Comparison of ENCODE assay signal across 15 cellular contexts in genomic region chr19:7393459-7393858, GRCh38. TPM values are rescaled to one million over a fixed set of nuclear protein-coding genes. Genes with fewer than 3 reads are reported as not detected.
A peak's percentile ranks its signal among the peaks of the same experiment; 100 is the strongest.
DNase-seq lines count a peak whose midpoint lies in the region; ATAC-seq lines count a peak whose summit lies in the region.
"Had no signal": no experiment of that assay in that cellular context is flagged by ENCODE, and none has a peak within 500 bp of the region (broad histone marks: within the 10 kb centered on the region; RNA-seq: fewer than 3 reads in every experiment).

No MANE protein-coding gene starts in this region.

- CTCF ChIA-PET in activated CD4-positive, alpha-beta memory T cell treated with anti-CD3 and anti-CD28 coated beads, Interleukin-2, amount 10 ng/mL, durations not matched to agents 7 days and 5 days (lab: Charles Lee) = interaction anchor here (1.2 to 1.5 kb wide), 2 partner anchors 9 to 288 kb away, joined by 3 to 4 read pairs; partner anchors contain the start of gene TRAPPC5

- H3K4me1 Mint-ChIP-seq in stimulated activated naive CD8-positive, alpha-beta T cell treated with anti-CD3 and anti-CD28 coated beads, Interleukin-15, Interleukin-2, amounts not matched to agents 100 ng/mL and 50 ng/mL, for 24 hours (ENCODE audit: low read depth) = peaks cover 41% of the 10 kb centered on the region
- H3K4me1 Mint-ChIP-seq in activated CD4-positive, alpha-beta memory T cell treated with anti-CD3 and anti-CD28 coated beads, Interleukin-2, amount 10 ng/mL, durations not matched to agents 7 days and 5 days = peaks cover 21% of the 10 kb centered on the region

- peak overlapping the region; percentile 87 for H3K4me3 Mint-ChIP-seq in stimulated activated naive CD8-positive, alpha-beta T cell treated with anti-CD3 and anti-CD28 coated beads, Interleukin-15, Interleukin-2, amounts not matched to agents 100 ng/mL and 50 ng/mL, for 24 hours
- peak overlapping the region; percentile 35 for H3K4me3 Mint-ChIP-seq in activated CD4-positive, alpha-beta memory T cell treated with anti-CD3 and anti-CD28 coated beads, Interleukin-2, amount 10 ng/mL, durations not matched to agents 7 days and 5 days

- no peak for ATAC-seq in stimulated activated naive CD8-positive, alpha-beta T cell treated with anti-CD3 and anti-CD28 coated beads, Interleukin-15, Interleukin-2, amounts not matched to agents 100 U/mL and 50 U/mL, for 24 hours
- no peak for ATAC-seq in GM18873 (IDR thresholded peaks at IDR 0.05; ENCODE audit: low FRiP score, unreplicated experiment)

- POLR2A ChIA-PET in activated CD4-positive, alpha-beta memory T cell treated with anti-CD3 and anti-CD28 coated beads, Interleukin-2, amount 10 ng/mL, durations not matched to agents 7 days and 5 days (lab: Charles Lee) = no interaction called here

- H3K36me3 Mint-ChIP-seq in stimulated activated naive CD8-positive, alpha-beta T cell treated with anti-CD3 and anti-CD28 coated beads, Interleukin-15, Interleukin-2, amounts not matched to agents 100 ng/mL and 50 ng/mL, for 24 hours (ENCODE audit: low read depth) = no peaks in the 10 kb centered on the region
- peaks cover 5% of the 10 kb centered on the region for H3K36me3 Mint-ChIP-seq in activated CD4-positive, alpha-beta memory T cell treated with anti-CD3 and anti-CD28 coated beads, Interleukin-2, amount 10 ng/mL, durations not matched to agents 7 days and 5 days (ENCODE audit: low read depth)

- peak overlapping the region; percentile 50 for H3K27ac Mint-ChIP-seq in stimulated activated naive CD8-positive, alpha-beta T cell treated with anti-CD3 and anti-CD28 coated beads, Interleukin-15, Interleukin-2, amounts not matched to agents 100 ng/mL and 50 ng/mL, for 24 hours
- H3K27ac Mint-ChIP-seq in activated CD4-positive, alpha-beta memory T cell treated with anti-CD3 and anti-CD28 coated beads, Interleukin-2, amount 10 ng/mL, durations not matched to agents 7 days and 5 days = no peak overlapping the region

- H3K27me3 Mint-ChIP-seq in stimulated activated naive CD8-positive, alpha-beta T cell treated with anti-CD3 and anti-CD28 coated beads, Interleukin-15, Interleukin-2, amounts not matched to agents 100 ng/mL and 50 ng/mL, for 24 hours = no peaks in the 10 kb centered on the region
- no peaks in the 10 kb centered on the region for H3K27me3 Mint-ChIP-seq in activated CD4-positive, alpha-beta memory T cell treated with anti-CD3 and anti-CD28 coated beads, Interleukin-2, amount 10 ng/mL, durations not matched to agents 7 days and 5 days

- intact Hi-C loops in posterior cingulate gyrus (cut with DNase I) = no loop called here

- no peaks in the 10 kb centered on the region for H3K9me3 Mint-ChIP-seq in stimulated activated naive CD8-positive, alpha-beta T cell treated with anti-CD3 and anti-CD28 coated beads, Interleukin-15, Interleukin-2, amounts not matched to agents 100 ng/mL and 50 ng/mL, for 24 hours
- no peaks in the 10 kb centered on the region for H3K9me3 Mint-ChIP-seq in activated CD4-positive, alpha-beta memory T cell treated with anti-CD3 and anti-CD28 coated beads, Interleukin-2, amount 10 ng/mL, durations not matched to agents 7 days and 5 days

- no peak for DNase-seq in stimulated activated naive CD8-positive, alpha-beta T cell treated with anti-CD3 and anti-CD28 coated beads, Interleukin-15, Interleukin-2, amounts not matched to agents 100 U/mL and 50 U/mL, for 24 hours
- no peak for DNase-seq in activated CD4-positive, alpha-beta memory T cell treated with anti-CD3 and anti-CD28 coated beads, Interleukin-2, amount 10 ng/mL, durations not matched to agents 7 days and 5 days
- DNase-seq in kidney tubule cell (ENCODE audit: low spot score) = peak; percentile 32
- no peak for DNase-seq in stimulated activated CD4-positive, alpha-beta T cell treated with anti-CD3 and anti-CD28 coated beads, Interleukin-4, amount 100 ng/mL, for 24 hours
- DNase-seq in SK-N-DZ (ENCODE audit: low spot score) = no peak
- no peak for DNase-seq in posterior cingulate gyrus
- DNase-seq: activated CD8-positive, alpha-beta memory T cell treated with anti-CD3 and anti-CD28 coated beads, Interleukin-2, amount 50 U/mL, for 4 hours; Kasumi-1; NCI-H187 treated with DMSO at 0.1 percent for 48 hours; NCI-H524 treated with DMSO at 0.1 percent for 48 hours; right cardiac atrium; stimulated activated CD4-positive, alpha-beta T cell treated with anti-CD3 and anti-CD28 coated beads, Interleukin-4, amount 100 ng/mL, for 4 hours; stimulated activated naive CD4-positive, alpha-beta T cell treated with Interleukin-2 at 50 U/mL for 16 hours had no signal

RNA-seq across cellular contexts. Expression of gene ARHGEF18, which starts 44.7 kb away (rescaled TPM):
- total RNA-seq in activated CD4-positive, alpha-beta memory T cell treated with anti-CD3 and anti-CD28 coated beads, Interleukin-2, amount 10 ng/mL, durations not matched to agents 7 days and 5 days = 10 to 100 TPM; 31.9 to 36.0 TPM
- polyA plus RNA-seq in SK-N-DZ (2014; cell fraction: cytosol; rRNA removed) = 16.9 and 19.7 TPM in 2 replicates
- polyA plus RNA-seq in SK-N-DZ (2014; cell fraction: nucleus; rRNA removed) = 17.5 and 18.6 TPM in 2 replicates
